In genomic region chr17:57135748-57136342, GRCh38 we compare ENCODE assay signal across 12 cellular contexts. TPM values are rescaled to one million over a fixed set of nuclear protein-coding genes. Genes with fewer than 3 reads are reported as not detected.
DNase-seq lines count a peak whose midpoint lies in the region; ATAC-seq, FAIRE-seq and TF ChIP-seq lines count a peak whose summit lies in the region.
"Had no signal": no experiment of that assay in that cellular context is flagged by ENCODE, and none has a peak within 500 bp of the region (broad histone marks: within the 10 kb centered on the region; RNA-seq: fewer than 3 reads in every experiment).

No MANE protein-coding gene starts in this region.

- FAIRE-seq in K562 (lab: Jason Lieb, UNC): no peak
- FAIRE-seq: A549, islet of Langerhans had no signal

- TF ChIP-seq RAD21 in K562 (CRISPR knock-in tag; conservative IDR thresholded peaks at IDR 0.05 in 1 of 2, IDR thresholded peaks at IDR 0.05 in 1 of 2): no peak

- peaks cover 0 to 10% of the 10 kb centered on the region in 2 experiments; a peak in 2 of 5 replicates for H3K4me1 ChIP-seq in K562 (replicated peaks in 1 of 2; ENCODE audit: control insufficient read depth in 2 of 2, insufficient read depth in 2 of 2, low read length in 2 of 2)
- H3K4me1 ChIP-seq: A549 had no signal

- peak overlapping the region in 1 of 2 experiments; percentile 14; a peak in 2 of 4 replicates for H3K9ac ChIP-seq in K562 (ENCODE audit: insufficient read depth in 1 of 2, low read depth in 2 of 2, low read length in 2 of 2)

- TF ChIP-seq CTCF in K562 (IDR thresholded peaks at IDR 0.05 in 2 of 3, conservative IDR thresholded peaks at IDR 0.05 in 1 of 3; ENCODE audit: insufficient read depth in 2 of 3, low read depth in 1 of 3, low read length in 3 of 3): no peak

- TF ChIP-seq EP300 in K562 (IDR thresholded peaks at IDR 0.05; ENCODE audit: low read length): no peak

- CTCF ChIA-PET in K562 (lab: Yijun Ruan, JAX; ENCODE audit: low intra/inter-chr PET ratio): no interaction called here

- no peaks in the 10 kb centered on the region for H4K20me1 ChIP-seq in K562 (replicated peaks; ENCODE audit: control insufficient read depth, insufficient read depth, low read length)

- in situ Hi-C loops in K562 (cut with MboI): loop anchor here (25.0 kb wide), 1 partner anchor 976 kb away; no protein-coding TSS in a partner anchor

- H3K9me3 ChIP-seq in K562 (replicated peaks; ENCODE audit: control insufficient read depth, insufficient read depth, low read depth, low read length): 0 out of 2 replicates have a peak, but pooled peaks cover 6% of the 10 kb centered on the region
- H3K9me3 ChIP-seq: A549 had no signal

- POLR2A ChIA-PET in K562 (lab: Yijun Ruan, JAX): interaction anchor here (0.6 to 1.1 kb wide), 3 partner anchors 10 to 382 kb away, joined by 3 read pairs; no protein-coding TSS in a partner anchor

- ATAC-seq in K562: no peak
- no peak for ATAC-seq in GM21717 (IDR thresholded peaks at IDR 0.05; ENCODE audit: unreplicated experiment)
- ATAC-seq: A549 had no signal

- H2AFZ ChIP-seq in K562 (ENCODE audit: low read depth, low read length): no peak overlapping the region

- intact Hi-C loops in K562 (cut with micrococcal nuclease): loop anchor here (10.0 kb wide), 1 partner anchor 979 kb away; no protein-coding TSS in a partner anchor

- DNase-seq in NCI-H526 (lab: John Stamatoyannopoulos, UW) (peak; percentile 6 to 43), NCI-H526 treated with DMSO at 0.1 percent for 48 hours (lab: John Stamatoyannopoulos, UW) (no peak), NCI-H146 (lab: John Stamatoyannopoulos, UW) (peak; percentile 90), K562 (ENCODE audit: extremely low read depth in 1 of 4, low spot score in 3 of 4) (no peak), occipital lobe (lab: John Stamatoyannopoulos, UW) (peak; percentile 20), T-helper 9 cell (no peak)
- no peak for DNase-seq in activated naive CD4-positive, alpha-beta T cell treated with anti-CD3 and anti-CD28 coated beads, Interleukin-2, amount 50 U/mL, for 16 hours

- no peaks in the 10 kb centered on the region for H3K36me3 ChIP-seq in K562 (ENCODE audit: control insufficient read depth, insufficient read depth, low read length)

- H3K9me1 ChIP-seq in K562 (ENCODE audit: control insufficient read depth, insufficient read depth, low read length): no peaks in the 10 kb centered on the region

- H3K27ac ChIP-seq in K562 (ENCODE audit: extremely low read depth, low read depth, low read length): no peak overlapping the region
- H3K27ac ChIP-seq: A549, coronary artery, SK-N-MC had no signal

- H3K79me2 ChIP-seq in K562 (ENCODE audit: control insufficient read depth, insufficient read depth, low read length): no peaks in the 10 kb centered on the region

- H3K4me3 ChIP-seq in K562: no peak overlapping the region
- H3K4me3 ChIP-seq: A549, coronary artery, SK-N-MC had no signal

- H3K4me2 ChIP-seq in K562 (ENCODE audit: insufficient read depth, low read length): no peak overlapping the region
- H3K4me2 ChIP-seq: A549 had no signal

- BruUV-seq in K562 (replicated peaks; lab: Mats Ljungman, UMichigan): no TSS peak

- no peak for TF ChIP-seq POLR2A in K562 (conservative IDR thresholded peaks at IDR 0.05)

- WGBS in K562 (ENCODE audit: insufficient coverage, low coverage, missing lambda C conversion rate): 4% methylated on average over 22 of the region's 22 CpGs

- H3K27me3 ChIP-seq in K562 (ENCODE audit: control insufficient read depth in 2 of 2, insufficient read depth in 2 of 2, low read length in 2 of 2): peaks cover 32 to 46% of the 10 kb centered on the region in 2 experiments

TF ChIP-seq in K562, 482 proteins besides CTCF, POLR2A, EP300 and RAD21:
- TF ChIP-seq E2F6 (IDR thresholded peaks at IDR 0.05; ENCODE audit: borderline replicate concordance in 1 of 2, extremely low read depth in 1 of 2, insufficient read depth in 1 of 2, insufficient read length in 1 of 2, low read depth in 1 of 2, low read length in 1 of 2, poor library complexity in 1 of 2, severe bottlenecking in 1 of 2): peak in 1 of 2 experiments; percentile 32
- no peak for TF ChIP-seq ZBTB26 (CRISPR knock-in tag; IDR thresholded peaks at IDR 0.05)
- TF ChIP-seq ZFX (CRISPR knock-in tag; IDR thresholded peaks at IDR 0.05): no peak
- TF ChIP-seq EGR1 (conservative IDR thresholded peaks at IDR 0.05): peak; percentile 74
TF ChIP-seq in K562: peak in this region for 2.

RNA-seq across cellular contexts. Expression of gene AKAP1, which starts 50.8 kb away (rescaled TPM):
- total RNA-seq in K562 (2011; cell fraction: chromatin; rRNA removed; ENCODE audit: low replicate concordance): 47.3 and 76.5 TPM in 2 replicates
- 65.9 and 69.3 TPM in 2 replicates for total RNA-seq in K562 (2011; cell fraction: nucleolus; rRNA removed)
- 70.5 and 70.8 TPM in 2 replicates for total RNA-seq in K562 (2011; cell fraction: nucleoplasm; rRNA removed)
- total RNA-seq in K562 (2014; rRNA removed) (50.4 and 57.2 TPM in 2 replicates), K562 (2014; rRNA removed; fragmentation: Illumina TruSeq; extraction: Trizol) (24.5 and 29.4 TPM in 2 replicates), K562 (2015; rRNA removed; fragmentation: Illumina TruSeq; extraction: Trizol) (36.4 and 41.2 TPM in 2 replicates), K562 (2021) (40.7 and 44.9 TPM in 2 replicates), occipital lobe (30.3 TPM)
- polyA plus RNA-seq in K562 (2011; rRNA removed) (46.8 and 48.4 TPM in 2 replicates), K562 (2014; fragmentation: Illumina TruSeq; extraction: Trizol) (58.3 and 63.8 TPM in 2 replicates), K562 (2014; fragmentation: Nextera tagmentation; extraction: Ambion mirVana) (10 to 100 TPM; 12.9 to 13.2 TPM), K562 (2014; rRNA removed) (34.9 and 40.7 TPM in 2 replicates)
- 54.8 and 62.0 TPM in 2 replicates for polyA plus RNA-seq in K562 (2011; cell fraction: cytosol; rRNA removed)
- polyA plus RNA-seq in K562 (2011; cell fraction: nucleus; rRNA removed): 198 and 242 TPM in 2 replicates
- polyA plus RNA-seq in K562 (2012): 24.4 and 26.8 TPM in 2 replicates
- polyA minus RNA-seq in K562 (2011; rRNA and poly(A)+ RNA removed): 62.1 and 70.8 TPM in 2 replicates
- polyA minus RNA-seq in K562 (2011; cell fraction: cytosol; rRNA and poly(A)+ RNA removed): 57.1 and 64.3 TPM in 2 replicates
- 25.3 and 35.0 TPM in 2 replicates for polyA minus RNA-seq in K562 (2011; cell fraction: nucleus; rRNA and poly(A)+ RNA removed)

Comparison
In these comparisons a context has a peak if more than half of its experiments do, and no peak if none do; other contexts are left out.
1. DNase-seq: peak in NCI-H526 (2 of 2), NCI-H146 (single experiment) and occipital lobe (single experiment); none in NCI-H526 treated with DMSO at 0.1 percent for 48 hours (single experiment), K562 (0 of 4), activated naive CD4-positive, alpha-beta T cell treated with anti-CD3 and anti-CD28 coated beads, Interleukin-2, amount 50 U/mL, for 16 hours (single experiment) and T-helper 9 cell (single experiment).